Comparison of ENCODE assay signal across 14 cellular contexts in the genomic region with DNA sequence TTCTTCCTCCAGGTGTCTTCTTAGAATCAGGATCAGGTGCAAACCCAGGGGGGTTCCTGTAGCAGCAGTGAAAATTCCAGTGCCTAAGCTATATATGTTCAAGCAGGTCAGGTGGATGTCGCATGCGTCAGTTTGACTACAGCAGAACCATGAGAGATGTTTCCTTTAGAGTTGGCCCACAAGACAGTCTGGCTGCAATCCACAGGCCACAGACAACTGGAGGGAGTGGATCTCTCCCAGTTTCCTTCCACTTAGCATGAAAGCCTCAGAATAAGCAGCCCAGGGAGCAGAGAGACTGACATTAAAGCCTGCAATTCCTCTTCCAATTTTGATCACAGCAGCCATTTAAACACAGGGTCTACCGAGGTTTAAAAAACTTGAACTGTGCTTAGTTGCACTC. TPM values are rescaled to one million over a fixed set of nuclear protein-coding genes. Genes with fewer than 3 reads are reported as not detected.
DNase-seq lines count a peak whose midpoint lies in the region; ATAC-seq and TF ChIP-seq lines count a peak whose summit lies in the region.
"Had no signal": no experiment of that assay in that cellular context is flagged by ENCODE, and none has a peak within 500 bp of the region (broad histone marks: within the 10 kb centered on the region; RNA-seq: fewer than 3 reads in every experiment).

No MANE protein-coding gene starts in this region.

- H3K36me3 ChIP-seq in heart right ventricle (no peaks in the 10 kb centered on the region), gastrocnemius medialis (no peaks in the 10 kb centered on the region)

- in situ Hi-C loops in gastrocnemius medialis (cut with MboI; ENCODE audit: low sequenced_read_pairs in 4 of 4) = no loop called here

- TF ChIP-seq POLR2A in gastrocnemius medialis (IDR thresholded peaks at IDR 0.05) = peak in 1 of 2 donors; percentile 2

- WGBS in heart right ventricle, 2 donors = 39 to 53% methylated on average over 3 of the region's 3 CpGs

- H3K4me1 ChIP-seq in heart right ventricle (peaks cover 2 to 44% (median 13%) of the 10 kb centered on the region in 9 donors), gastrocnemius medialis (peaks cover 0 to 5% of the 10 kb centered on the region in 2 donors)

- ATAC-seq in heart right ventricle (peak in 1 of 8 donors; percentile 19), gastrocnemius medialis (no peak)
- ATAC-seq: activated CD8-positive, alpha-beta memory T cell treated with anti-CD3 and anti-CD28 coated beads, Interleukin-2, amount 10 ng/mL, durations not matched to agents 7 days and 5 days had no signal

- TF ChIP-seq CTCF in WI38 (IDR thresholded peaks at IDR 0.05; ENCODE audit: low read depth, low read length) (no peak), heart right ventricle (IDR thresholded peaks at IDR 0.05) (no peak), gastrocnemius medialis (IDR thresholded peaks at IDR 0.05 in 4 of 5, conservative IDR thresholded peaks at IDR 0.05 in 1 of 5) (no peak)

- no peaks in the 10 kb centered on the region for H3K9me3 ChIP-seq in heart right ventricle
- H3K9me3 ChIP-seq in gastrocnemius medialis = no peaks in the 10 kb centered on the region

- DNase-seq in AG20443 (ENCODE audit: low spot score) (peak; percentile 66), heart right ventricle (peak in 1 of 2 donors; percentile 35), gastrocnemius medialis (no peak), NCI-H1694 treated with DMSO at 0.1 percent for 48 hours (lab: John Stamatoyannopoulos, UW) (no peak), amniotic stem cell (lab: John Stamatoyannopoulos, UW) (no peak), D341Med (ENCODE audit: low spot score) (no peak), GM19240 (ENCODE audit: insufficient read length, low spot score) (no peak)
- DNase-seq: activated CD8-positive, alpha-beta memory T cell treated with anti-CD3 and anti-CD28 coated beads, Interleukin-2, amount 10 ng/mL, durations not matched to agents 7 days and 5 days; activated naive CD4-positive, alpha-beta T cell treated with anti-CD3 and anti-CD28 coated beads, Interleukin-2, amount 50 U/mL, for 16 hours; GOT3; kidney glomerular epithelial cell; NCI-H2081; NK-92 treated with Interleukin-12 subunit alpha and Interleukin-12 subunit beta, amount 100 ng/mL, for 24 hours had no signal

- intact Hi-C loops in heart right ventricle (cut with DNase I) (loop anchor here in 2 of 10 donors (5.0 kb wide), 1 partner anchor 59 kb away; no protein-coding TSS in a partner anchor), gastrocnemius medialis (cut with DNase I; ENCODE audit: low total_unique reads) (loop anchor here (5.0 to 10.0 kb wide), 2 partner anchors 59 to 414 kb away; no protein-coding TSS in a partner anchor)

- H3K4me3 ChIP-seq in WI38 (ENCODE audit: low read depth, low read length) = peak overlapping the region; percentile 70; the same call in 1 of the 2 replicates
- H3K4me3 ChIP-seq in heart right ventricle = peak overlapping the region in 7 of 10 donors; percentile 45 to 61 (median 56)
- peak overlapping the region in 3 of 4 donors; percentile 39 to 63 (median 55) for H3K4me3 ChIP-seq in gastrocnemius medialis

- peak overlapping the region in 6 of 10 donors; percentile 74 to 88 (median 82) for H3K27ac ChIP-seq in heart right ventricle
- peak overlapping the region; percentile 76 to 81 (median 77) for H3K27ac ChIP-seq in gastrocnemius medialis

- H3K27me3 ChIP-seq in heart right ventricle = no peaks in the 10 kb centered on the region
- H3K27me3 ChIP-seq in gastrocnemius medialis = peaks cover 12 to 27% (median 26%) of the 10 kb centered on the region in 3 donors

RNA-seq across cellular contexts. Expression of a gene that starts 1.1 kb away (rescaled TPM):
- total RNA-seq in heart right ventricle (1 to 10 TPM in 7 of 10 donors, under 1 TPM in 3; 0.28 to 5.2 (median 1.2) TPM), gastrocnemius medialis (1 to 10 TPM; 2.0 to 6.1 (median 3.3) TPM)
- 1 to 10 TPM; 2.4 TPM for polyA plus RNA-seq in heart right ventricle
- total RNA-seq: activated CD8-positive, alpha-beta memory T cell treated with anti-CD3 and anti-CD28 coated beads, Interleukin-2, amount 10 ng/mL, durations not matched to agents 7 days and 5 days had no signal
